Comparison of ENCODE assay signal across 9 cellular contexts in genomic region chr2:187499941-187500532, GRCh38. TPM values are rescaled to one million over a fixed set of nuclear protein-coding genes. Genes with fewer than 3 reads are reported as not detected.
DNase-seq lines count a peak whose midpoint lies in the region; ATAC-seq and TF ChIP-seq lines count a peak whose summit lies in the region.
"Had no signal": no experiment of that assay in that cellular context is flagged by ENCODE, and none has a peak within 500 bp of the region (broad histone marks: within the 10 kb centered on the region; RNA-seq: fewer than 3 reads in every experiment).

No MANE protein-coding gene starts in this region.

- no peak overlapping the region for H3K56ac ChIP-seq in mesendoderm (ENCODE audit: low read length)

- intact Hi-C loops in A673 (cut with micrococcal nuclease; ENCODE audit: unreplicated experiment) (loop anchor here (1.0 kb wide), 4 partner anchors 75 to 1012 kb away; no protein-coding TSS in a partner anchor), dorsolateral prefrontal cortex (cut with DNase I) (loop anchor here (2.0 to 5.0 kb wide), 3 partner anchors 81 to 1007 kb away; no protein-coding TSS in a partner anchor)

- H3K27ac Mint-ChIP-seq in type B pancreatic cell, result no peak overlapping the region
- H3K27ac Mint-ChIP-seq: immature natural killer cell had no signal

- POLR2A ChIA-PET in A673 (lab: Charles Lee; ENCODE audit: low non-redundant PET), result interaction anchor here (0.6 kb wide), 1 partner anchor 368 kb away, joined by 3 read pairs; no protein-coding TSS in a partner anchor

- no peak overlapping the region for H3K4me2 ChIP-seq in mesendoderm (ENCODE audit: low read length)

- H3K27me3 ChIP-seq in A673 (replicated peaks; ENCODE audit: insufficient read depth, low read depth, low read length, poor library complexity) (no peaks in the 10 kb centered on the region), dorsolateral prefrontal cortex (no peaks in the 10 kb centered on the region), mesendoderm (ENCODE audit: insufficient read depth, low read length, poor library complexity) (no peaks in the 10 kb centered on the region)

- H3K79me1 ChIP-seq in mesendoderm (ENCODE audit: low read length), result no peaks in the 10 kb centered on the region

- H3K36me3 ChIP-seq in A673 (ENCODE audit: insufficient read depth, low read length, poor library complexity, severe bottlenecking), result peaks cover 7% of the 10 kb centered on the region
- no peaks in the 10 kb centered on the region for H3K36me3 ChIP-seq in mesendoderm (ENCODE audit: control insufficient read depth, insufficient read depth, low read length)

- H3K18ac ChIP-seq in mesendoderm (ENCODE audit: low read length), result no peak overlapping the region

- H2BK120ac ChIP-seq in mesendoderm (ENCODE audit: low read depth, low read length), result no peak overlapping the region

- no peak overlapping the region for H2BK5ac ChIP-seq in mesendoderm (ENCODE audit: low read length)

- peaks cover 4% of the 10 kb centered on the region for H3K36me3 Mint-ChIP-seq in type B pancreatic cell
- H3K36me3 Mint-ChIP-seq: immature natural killer cell had no signal

- H3K23ac ChIP-seq in mesendoderm (ENCODE audit: low read length), result no peak overlapping the region

- H3K27me3 Mint-ChIP-seq in type B pancreatic cell, result no peaks in the 10 kb centered on the region

- peaks cover 20% of the 10 kb centered on the region for H3K4me1 Mint-ChIP-seq in type B pancreatic cell (ENCODE audit: unreplicated experiment)

- H3K9me3 ChIP-seq in A673 (ENCODE audit: low read depth, low read length, poor library complexity, severe bottlenecking), result no peaks in the 10 kb centered on the region

- no peak overlapping the region for H4K8ac ChIP-seq in mesendoderm (ENCODE audit: low read depth, low read length)

- no peak overlapping the region for H3K4ac ChIP-seq in mesendoderm (ENCODE audit: low read depth, low read length)

- no peak overlapping the region for H2BK15ac ChIP-seq in mesendoderm (replicated peaks; ENCODE audit: low read depth)

- TF ChIP-seq CTCF in A673 (conservative IDR thresholded peaks at IDR 0.05; ENCODE audit: low read depth, low read length) (peak; percentile 85), dorsolateral prefrontal cortex (IDR thresholded peaks at IDR 0.05 in 54 of 56, conservative IDR thresholded peaks at IDR 0.05 in 2 of 56; ENCODE audit: low read depth in 1 of 56, partially characterized antibody in 56 of 56) (peak; percentile 68 to 96 (median 84)), type B pancreatic cell (conservative IDR thresholded peaks at IDR 0.05) (peak; percentile 97)

- H3K9ac ChIP-seq in mesendoderm (ENCODE audit: low read length), result no peak overlapping the region

- no TSS peak for BruUV-seq in A673 (replicated peaks; lab: Mats Ljungman, UMichigan)

- peak; percentile 94 for ATAC-seq in GM18502 (IDR thresholded peaks at IDR 0.05; ENCODE audit: poor library complexity, unreplicated experiment)
- peak; percentile 92 for ATAC-seq in HG02763 (IDR thresholded peaks at IDR 0.05; ENCODE audit: unreplicated experiment)

- H3K79me2 ChIP-seq in mesendoderm (ENCODE audit: control insufficient read depth, insufficient read depth, low read length), result no peaks in the 10 kb centered on the region

- no peaks in the 10 kb centered on the region for H3K9me3 Mint-ChIP-seq in type B pancreatic cell

- H2AK5ac ChIP-seq in mesendoderm (ENCODE audit: low read length), result no peak overlapping the region

- peaks cover 47% of the 10 kb centered on the region for H3K4me1 ChIP-seq in A673 (ENCODE audit: insufficient read depth, low read length, poor library complexity, severe bottlenecking)
- H3K4me1 ChIP-seq in mesendoderm (ENCODE audit: control insufficient read depth, low read depth, low read length), result peaks cover under 1% of the 10 kb centered on the region

- DNase-seq in A673 (ENCODE audit: low spot score) (peak; percentile 80), NCI-H1092 (lab: John Stamatoyannopoulos, UW) (peak; percentile 6), SKM-1 treated with dmso at 0.1 percent for 144 hours (lab: John Stamatoyannopoulos, UW; ENCODE audit: unreplicated experiment) (peak; percentile 69), dorsolateral prefrontal cortex (peak in 7 of 10 donors; percentile 24 to 75 (median 55)), mesendoderm (peak; percentile 64), type B pancreatic cell (ENCODE audit: extremely low spot score, unreplicated experiment) (no peak)

- no peak overlapping the region for H3K4me3 Mint-ChIP-seq in type B pancreatic cell
- H3K4me3 Mint-ChIP-seq: immature natural killer cell had no signal

- H3K4me3 ChIP-seq in A673 (ENCODE audit: low read depth, low read length, poor library complexity, severe bottlenecking), result no peak overlapping the region
- no peak overlapping the region for H3K4me3 ChIP-seq in dorsolateral prefrontal cortex
- H3K4me3 ChIP-seq in mesendoderm (ENCODE audit: low read length), result no peak overlapping the region

- CTCF ChIA-PET in A673 (lab: Charles Lee), result interaction anchor here (0.5 to 1.7 kb wide), 14 partner anchors 20 to 871 kb away, joined by 3 to 46 read pairs (median 4); no protein-coding TSS in a partner anchor

- 100% methylated on average over 1 of the region's 2 CpGs for WGBS in mesendoderm (ENCODE audit: extremely low coverage, insufficient coverage, low lambda C conversion rate)

- H3K27ac ChIP-seq in A673 (ENCODE audit: low read depth, low read length, poor library complexity, severe bottlenecking) (no peak overlapping the region), dorsolateral prefrontal cortex (no peak overlapping the region), mesendoderm (ENCODE audit: low read depth, low read length) (no peak overlapping the region)

- H4K5ac ChIP-seq in mesendoderm (ENCODE audit: low read length), result no peak overlapping the region

RNA-seq across cellular contexts. Expression of gene CALCRL, which starts 52.0 kb away (rescaled TPM):
- total RNA-seq in A673 (2021) (2.8 and 3.1 TPM in 2 replicates), dorsolateral prefrontal cortex (10 to 100 TPM in 86 of 120 experiments, 1 to 10 TPM in 34; 4.7 to 21.2 (median 11.7) TPM), type B pancreatic cell (ENCODE audit: low replicate concordance) (0.50 and 5.6 TPM in 2 replicates)
- 0.22 TPM for polyA plus RNA-seq in mesendoderm (2013, experiment 1 of 2)
- polyA plus RNA-seq in mesendoderm (2013, experiment 2 of 2), result 0.14 TPM

RNA-seq across cellular contexts. Expression of gene TFPI, which starts 54.2 kb away (rescaled TPM):
- total RNA-seq in A673 (2021) (33.6 and 36.3 TPM in 2 replicates), dorsolateral prefrontal cortex (10 to 100 TPM in 6 of 120 experiments, 1 to 10 TPM in 114; 1.0 to 18.1 (median 4.2) TPM), type B pancreatic cell (ENCODE audit: low replicate concordance) (9.6 and 12.2 TPM in 2 replicates)
- polyA plus RNA-seq in mesendoderm (2013, experiment 1 of 2), result 7.2 TPM
- polyA plus RNA-seq in mesendoderm (2013, experiment 2 of 2), result 7.3 TPM
